8 cellular contexts compared by ENCODE assay signal in the genomic region with DNA sequence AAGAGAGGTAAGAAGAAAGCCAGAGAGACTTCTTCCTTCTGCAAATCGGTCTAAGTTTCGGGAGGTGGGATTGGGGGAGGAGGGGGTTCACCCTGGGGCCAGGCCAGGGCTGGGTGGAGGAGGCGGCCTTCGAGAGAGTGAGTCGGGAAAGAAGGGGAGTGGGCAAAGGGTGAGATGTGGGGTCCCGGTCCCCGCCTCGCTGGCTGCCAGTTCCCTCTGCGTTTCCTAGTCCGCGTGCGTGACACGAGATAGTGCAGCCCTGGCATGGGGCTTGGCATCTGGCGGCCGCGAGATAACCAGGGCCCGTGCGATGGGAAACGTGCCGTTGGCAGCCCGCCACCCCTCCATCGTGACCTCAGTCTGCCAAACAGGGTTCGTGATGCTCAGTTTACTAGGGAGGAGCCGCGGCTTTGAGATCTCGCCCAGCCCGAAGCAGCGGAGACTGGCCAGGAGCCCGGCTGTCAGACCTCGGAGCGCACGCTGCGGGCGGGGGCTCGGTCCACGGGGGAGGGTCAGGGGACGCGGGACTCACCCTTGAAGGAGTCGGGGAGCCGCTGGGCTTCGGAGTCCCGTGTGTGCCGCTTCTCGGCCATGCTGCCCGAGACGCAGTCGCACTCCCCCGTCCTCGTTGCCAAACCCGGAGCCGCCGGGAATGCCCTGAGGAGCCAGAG. TPM values are rescaled to one million over a fixed set of nuclear protein-coding genes. Genes with fewer than 3 reads are reported as not detected.
DNase-seq lines count a peak whose midpoint lies in the region; ATAC-seq lines count a peak whose summit lies in the region.

A gene with protein sequence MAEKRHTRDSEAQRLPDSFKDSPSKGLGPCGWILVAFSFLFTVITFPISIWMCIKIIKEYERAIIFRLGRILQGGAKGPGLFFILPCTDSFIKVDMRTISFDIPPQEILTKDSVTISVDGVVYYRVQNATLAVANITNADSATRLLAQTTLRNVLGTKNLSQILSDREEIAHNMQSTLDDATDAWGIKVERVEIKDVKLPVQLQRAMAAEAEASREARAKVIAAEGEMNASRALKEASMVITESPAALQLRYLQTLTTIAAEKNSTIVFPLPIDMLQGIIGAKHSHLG (minus strand): TSS at position 656 of the 671 bp plus-strand sequence. CDS start 63 bp downstream, at position 593.

- peak within 1 kb of the TSS; percentile 89 for H3K27ac Mint-ChIP-seq in T-helper 1 cell treated with Interleukin-12 subunit alpha and Interleukin-12 subunit beta and Interleukin-4 antibody, amounts not matched to agents 30 μg/mL and 1 μg/mL, for 36 hours

- in situ Hi-C loops in Caki2 (cut with HindIII; ENCODE audit: low pct_unique_long_range_greater_than_20kb, low sequenced_read_pairs), result no loop called here

- H3K4me1 Mint-ChIP-seq in T-helper 1 cell treated with Interleukin-12 subunit alpha and Interleukin-12 subunit beta and Interleukin-4 antibody, amounts not matched to agents 30 μg/mL and 1 μg/mL, for 36 hours (ENCODE audit: low read depth), result peaks cover 51% of the 10 kb centered on the region

- peaks cover 28% of the 10 kb centered on the region for H3K36me3 Mint-ChIP-seq in T-helper 1 cell treated with Interleukin-12 subunit alpha and Interleukin-12 subunit beta and Interleukin-4 antibody, amounts not matched to agents 30 μg/mL and 1 μg/mL, for 36 hours (ENCODE audit: low read depth)

- ATAC-seq in GM19438 (IDR thresholded peaks at IDR 0.05; ENCODE audit: low read depth, unreplicated experiment) (peak; percentile 50), HG03520 (IDR thresholded peaks at IDR 0.05; ENCODE audit: unreplicated experiment) (peak; percentile 41), left colon (peak; percentile 61)

- H3K9me3 Mint-ChIP-seq in T-helper 1 cell treated with Interleukin-12 subunit alpha and Interleukin-12 subunit beta and Interleukin-4 antibody, amounts not matched to agents 30 μg/mL and 1 μg/mL, for 36 hours, result no peaks in the 10 kb centered on the region

- no peaks in the 10 kb centered on the region for H3K27me3 Mint-ChIP-seq in T-helper 1 cell treated with Interleukin-12 subunit alpha and Interleukin-12 subunit beta and Interleukin-4 antibody, amounts not matched to agents 30 μg/mL and 1 μg/mL, for 36 hours (ENCODE audit: low read depth)

- DNase-seq in Caki2 (ENCODE audit: low read depth), result no peak
- peak; percentile 70 for DNase-seq in central memory CD4-positive, alpha-beta T cell
- DNase-seq in left colon, result peak; percentile 81 to 84
- peak; percentile 14 for DNase-seq in stimulated activated CD8-positive, alpha-beta memory T cell treated with anti-CD3 and anti-CD28 coated beads, Interleukin-12 subunit alpha, Interleukin-12 subunit beta, amount 100 ng/mL, for 24 hours (ENCODE audit: extremely low read depth)
- DNase-seq in NK-92 treated with Interleukin-12 subunit alpha and Interleukin-12 subunit beta, amount 100 ng/mL, for 24 hours (lab: John Stamatoyannopoulos, UW), result no peak

- H3K4me3 Mint-ChIP-seq in T-helper 1 cell treated with Interleukin-12 subunit alpha and Interleukin-12 subunit beta and Interleukin-4 antibody, amounts not matched to agents 30 μg/mL and 1 μg/mL, for 36 hours, result peak within 1 kb of the TSS; percentile 81

- intact Hi-C loops in left colon (cut with DNase I, micrococcal nuclease), result loop anchor here in 1 of 2 donors (10.0 kb wide), 1 partner anchor 45 kb away; no protein-coding TSS in a partner anchor

RNA-seq across cellular contexts. Expression of the gene that starts here (rescaled TPM):
- 49.2 and 72.4 TPM in 2 replicates for total RNA-seq in Caki2 (2014; rRNA removed; shearing (Covaris generic); ENCODE audit: low replicate concordance)
- total RNA-seq in left colon, result 100 to 1,000 TPM in 1 of 2 donors, 10 to 100 TPM in 1; 94.6 to 115 TPM

Comparison
In these comparisons a context has a peak if more than half of its experiments do, and no peak if none do; other contexts are left out.
1. DNase-seq: peak in central memory CD4-positive, alpha-beta T cell (single experiment), left colon (2 of 2) and stimulated activated CD8-positive, alpha-beta memory T cell treated with anti-CD3 and anti-CD28 coated beads, Interleukin-12 subunit alpha, Interleukin-12 subunit beta, amount 100 ng/mL, for 24 hours (single experiment); none in Caki2 (single experiment) and NK-92 treated with Interleukin-12 subunit alpha and Interleukin-12 subunit beta, amount 100 ng/mL, for 24 hours (single experiment).
2. Peak in every context shown above with its lines, with median percentiles within 50 percentile points of each other: ATAC-seq.